8 cellular contexts compared by ENCODE assay signal in the genomic region with DNA sequence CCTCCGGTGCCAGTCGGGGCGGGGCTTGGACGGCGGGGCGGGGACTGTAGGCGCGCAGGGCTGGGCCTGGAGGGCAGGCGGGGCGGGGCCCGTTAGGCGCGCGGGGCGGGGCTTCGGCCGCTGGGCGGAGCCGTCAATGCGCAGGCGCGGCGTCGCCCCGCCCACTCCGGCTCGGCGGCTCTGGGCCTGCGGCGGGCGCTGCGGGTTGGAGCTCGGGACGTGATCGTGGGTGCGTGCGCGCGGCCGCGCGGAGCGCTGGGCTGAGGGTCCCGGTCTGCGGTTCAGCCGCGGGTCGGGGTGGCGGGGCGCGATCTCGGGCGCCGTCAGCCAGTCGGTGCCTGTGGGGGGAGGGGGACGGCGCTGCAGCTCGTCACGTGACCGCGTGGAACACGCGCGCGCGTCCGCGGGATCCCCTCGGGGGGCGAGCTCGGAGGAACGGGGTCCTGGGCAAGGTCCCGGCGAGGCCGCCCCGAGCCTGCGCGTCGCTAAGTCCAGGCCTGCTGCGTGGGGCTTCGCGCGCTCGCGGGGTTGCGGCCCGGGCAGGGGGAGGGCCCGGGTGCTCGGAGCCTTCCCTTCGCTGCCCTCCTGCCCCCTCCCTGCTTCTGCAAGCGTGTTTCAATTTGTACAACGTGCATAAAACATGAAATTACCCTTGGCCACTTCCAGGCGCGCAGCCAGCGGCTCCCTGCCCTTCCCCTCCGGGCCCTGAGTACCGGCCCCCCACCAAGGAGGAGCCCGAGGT. TPM values are rescaled to one million over a fixed set of nuclear protein-coding genes. Genes with fewer than 3 reads are reported as not detected.
DNase-seq lines count a peak whose midpoint lies in the region; ATAC-seq, FAIRE-seq and TF ChIP-seq lines count a peak whose summit lies in the region.

A gene (plus strand): TSS at position 164 of the 742 bp plus-strand sequence. CDS start 595 bp downstream, outside the sequence.

- peak within 1 kb of the TSS; percentile 59; the same call in 1 of the 2 replicates for H3K9ac ChIP-seq in iPS-20b (ENCODE audit: low read depth, low read length)

- ATAC-seq in A549 = peak; percentile 74 to 83
- peak; percentile 80 for ATAC-seq in GM18867 (IDR thresholded peaks at IDR 0.05; ENCODE audit: unreplicated experiment)
- peak; percentile 68 for ATAC-seq in HG03097 (IDR thresholded peaks at IDR 0.05; ENCODE audit: low FRiP score, unreplicated experiment)

- peak within 1 kb of the TSS; percentile 97 for H3K4me3 ChIP-seq in A549
- H3K4me3 ChIP-seq in iPS-20b (ENCODE audit: low read length) = peak within 1 kb of the TSS; percentile 81
- peak within 1 kb of the TSS; percentile 70 to 97 (median 87) for H3K4me3 ChIP-seq in skin epidermis

- H3K4me2 ChIP-seq in A549 = peak within 1 kb of the TSS; percentile 89

- in situ Hi-C loops in T47D (cut with HindIII; ENCODE audit: low pct_unique_long_range_greater_than_20kb, low sequenced_read_pairs) = no loop called here

- peaks cover 11% of the 10 kb centered on the region for H3K27me3 ChIP-seq in iPS-20b (ENCODE audit: insufficient read depth, low read length)

- DNase-seq in A549 (ENCODE audit: low read depth in 1 of 2, low spot score in 1 of 2) (peak; percentile 63 to 86), NCI-H2196 (lab: John Stamatoyannopoulos, UW; ENCODE audit: unreplicated experiment) (peak; percentile 94), T47D (ENCODE audit: low read depth in 1 of 2, low spot score in 1 of 2) (peak; percentile 64 to 82)

- 0% methylated on average over 11 of the region's 98 CpGs for WGBS in A549 (ENCODE audit: missing lambda C conversion rate)

- CTCF ChIA-PET in A549 (lab: Yijun Ruan, JAX) = interaction anchor here (0.9 to 4.3 kb wide), 6 partner anchors 10 to 883 kb away, joined by 3 to 18 read pairs (median 10); a partner anchor contains a TSS

- peak; percentile 92 for TF ChIP-seq POLR2A in A549 (IDR thresholded peaks at IDR 0.05; ENCODE audit: low read length)

- no peak for TF ChIP-seq CTCF in A549 (IDR thresholded peaks at IDR 0.05)
- TF ChIP-seq CTCF in VCaP (conservative IDR thresholded peaks at IDR 0.05) = no peak

- POLR2A ChIA-PET in A549 (lab: Yijun Ruan, JAX) = interaction anchor here (0.5 to 2.4 kb wide), 4 partner anchors 22 to 379 kb away, joined by 3 to 23 read pairs (median 6); a partner anchor contains a TSS

- H3K4me1 ChIP-seq in A549 = peaks cover 5% of the 10 kb centered on the region; the same call in 1 of the 3 replicates
- no peaks in the 10 kb centered on the region for H3K4me1 ChIP-seq in iPS-20b (ENCODE audit: insufficient read depth, low read length)

- no peak for TF ChIP-seq RAD21 in A549 (conservative IDR thresholded peaks at IDR 0.05 in 1 of 2, IDR thresholded peaks at IDR 0.05 in 1 of 2)

- no peak for FAIRE-seq in A549 (lab: Jason Lieb, UNC)

- H3K9me3 ChIP-seq in A549 (no peaks in the 10 kb centered on the region), iPS-20b (ENCODE audit: insufficient read depth, low read depth, low read length) (no peaks in the 10 kb centered on the region)

- no peak for TF ChIP-seq EP300 in A549 (IDR thresholded peaks at IDR 0.05)

- H3K27ac ChIP-seq in A549 (peak within 1 kb of the TSS; percentile 99), VCaP (peak within 1 kb of the TSS; percentile 96), iPS-20b (ENCODE audit: low read length) (no peak within 1 kb of the TSS), skin epidermis (peak within 1 kb of the TSS; percentile 75 to 97 (median 92))

- H3K36me3 ChIP-seq in iPS-20b (ENCODE audit: insufficient read depth, low read depth, low read length) = no peaks in the 10 kb centered on the region

TF ChIP-seq in A549, 52 proteins besides CTCF, POLR2A, EP300 and RAD21 (continues in another document):
- peak; percentile 72 for TF ChIP-seq PHF8 (IDR thresholded peaks at IDR 0.05; ENCODE audit: borderline replicate concordance, low read depth)
- TF ChIP-seq, protein P1, sequence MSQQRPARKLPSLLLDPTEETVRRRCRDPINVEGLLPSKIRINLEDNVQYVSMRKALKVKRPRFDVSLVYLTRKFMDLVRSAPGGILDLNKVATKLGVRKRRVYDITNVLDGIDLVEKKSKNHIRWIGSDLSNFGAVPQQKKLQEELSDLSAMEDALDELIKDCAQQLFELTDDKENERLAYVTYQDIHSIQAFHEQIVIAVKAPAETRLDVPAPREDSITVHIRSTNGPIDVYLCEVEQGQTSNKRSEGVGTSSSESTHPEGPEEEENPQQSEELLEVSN (IDR thresholded peaks at IDR 0.05; ENCODE audit: borderline replicate concordance, low read depth) = no peak
- TF ChIP-seq FOXS1 (CRISPR knock-in tag; IDR thresholded peaks at IDR 0.05) = no peak
- no peak for TF ChIP-seq EHMT2 (IDR thresholded peaks at IDR 0.05; ENCODE audit: low read depth)
- TF ChIP-seq, protein P2, sequence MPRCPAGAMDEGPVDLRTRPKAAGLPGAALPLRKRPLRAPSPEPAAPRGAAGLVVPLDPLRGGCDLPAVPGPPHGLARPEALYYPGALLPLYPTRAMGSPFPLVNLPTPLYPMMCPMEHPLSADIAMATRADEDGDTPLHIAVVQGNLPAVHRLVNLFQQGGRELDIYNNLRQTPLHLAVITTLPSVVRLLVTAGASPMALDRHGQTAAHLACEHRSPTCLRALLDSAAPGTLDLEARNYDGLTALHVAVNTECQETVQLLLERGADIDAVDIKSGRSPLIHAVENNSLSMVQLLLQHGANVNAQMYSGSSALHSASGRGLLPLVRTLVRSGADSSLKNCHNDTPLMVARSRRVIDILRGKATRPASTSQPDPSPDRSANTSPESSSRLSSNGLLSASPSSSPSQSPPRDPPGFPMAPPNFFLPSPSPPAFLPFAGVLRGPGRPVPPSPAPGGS (IDR thresholded peaks at IDR 0.05) = no peak; the same call in 2 of the 3 replicates
- TF ChIP-seq MYC (IDR thresholded peaks at IDR 0.05; ENCODE audit: borderline replicate concordance, low read length) = no peak
- no peak for TF ChIP-seq CEBPB (IDR thresholded peaks at IDR 0.05)
- TF ChIP-seq SREBF2 (IDR thresholded peaks at IDR 0.05) = no peak
- peak; percentile 79 to 93; a peak in 4 of 5 replicates for TF ChIP-seq JUN (IDR thresholded peaks at IDR 0.05)
- TF ChIP-seq FOSL2 (IDR thresholded peaks at IDR 0.05) = no peak
- TF ChIP-seq FOSL2 (CRISPR knock-in tag; IDR thresholded peaks at IDR 0.05) = peak; percentile 21; the same call in 1 of the 2 replicates
- no peak for TF ChIP-seq RNF2 (IDR thresholded peaks at IDR 0.05; ENCODE audit: borderline replicate concordance, low read depth)
- no peak for TF ChIP-seq RFX5 (IDR thresholded peaks at IDR 0.05)
- TF ChIP-seq ZSCAN20 (CRISPR knock-in tag; IDR thresholded peaks at IDR 0.05) = no peak
- TF ChIP-seq, protein P3, sequence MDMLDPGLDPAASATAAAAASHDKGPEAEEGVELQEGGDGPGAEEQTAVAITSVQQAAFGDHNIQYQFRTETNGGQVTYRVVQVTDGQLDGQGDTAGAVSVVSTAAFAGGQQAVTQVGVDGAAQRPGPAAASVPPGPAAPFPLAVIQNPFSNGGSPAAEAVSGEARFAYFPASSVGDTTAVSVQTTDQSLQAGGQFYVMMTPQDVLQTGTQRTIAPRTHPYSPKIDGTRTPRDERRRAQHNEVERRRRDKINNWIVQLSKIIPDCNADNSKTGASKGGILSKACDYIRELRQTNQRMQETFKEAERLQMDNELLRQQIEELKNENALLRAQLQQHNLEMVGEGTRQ (IDR thresholded peaks at IDR 0.05) = peak; percentile 83
- no peak for TF ChIP-seq KDM1A (IDR thresholded peaks at IDR 0.05; ENCODE audit: low read depth)
- TF ChIP-seq JUNB (IDR thresholded peaks at IDR 0.05) = no peak
- TF ChIP-seq HOXB13 (CRISPR knock-in tag; IDR thresholded peaks at IDR 0.05; ENCODE audit: low read depth) = no peak
- no peak for TF ChIP-seq ESRRA (IDR thresholded peaks at IDR 0.05; ENCODE audit: borderline replicate concordance, low read length)
- TF ChIP-seq MAZ (IDR thresholded peaks at IDR 0.05; ENCODE audit: borderline replicate concordance, low read depth, low read length) = no peak
- TF ChIP-seq ZFP36 (IDR thresholded peaks at IDR 0.05; ENCODE audit: borderline replicate concordance, partially characterized antibody) = no peak
- no peak for TF ChIP-seq FOSB (CRISPR knock-in tag; IDR thresholded peaks at IDR 0.05)
- TF ChIP-seq NR3C1 (IDR thresholded peaks at IDR 0.05) = no peak
- TF ChIP-seq, protein P4, sequence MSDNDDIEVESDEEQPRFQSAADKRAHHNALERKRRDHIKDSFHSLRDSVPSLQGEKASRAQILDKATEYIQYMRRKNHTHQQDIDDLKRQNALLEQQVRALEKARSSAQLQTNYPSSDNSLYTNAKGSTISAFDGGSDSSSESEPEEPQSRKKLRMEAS (IDR thresholded peaks at IDR 0.05) = peak; percentile 41; the same call in 1 of the 2 replicates
- TF ChIP-seq GATA3 (IDR thresholded peaks at IDR 0.05; ENCODE audit: borderline replicate concordance) = 0 out of 2 replicates have a peak, but pooled peaks have one; percentile 15
- no peak for TF ChIP-seq SMC3 (IDR thresholded peaks at IDR 0.05)
- TF ChIP-seq, protein P5, sequence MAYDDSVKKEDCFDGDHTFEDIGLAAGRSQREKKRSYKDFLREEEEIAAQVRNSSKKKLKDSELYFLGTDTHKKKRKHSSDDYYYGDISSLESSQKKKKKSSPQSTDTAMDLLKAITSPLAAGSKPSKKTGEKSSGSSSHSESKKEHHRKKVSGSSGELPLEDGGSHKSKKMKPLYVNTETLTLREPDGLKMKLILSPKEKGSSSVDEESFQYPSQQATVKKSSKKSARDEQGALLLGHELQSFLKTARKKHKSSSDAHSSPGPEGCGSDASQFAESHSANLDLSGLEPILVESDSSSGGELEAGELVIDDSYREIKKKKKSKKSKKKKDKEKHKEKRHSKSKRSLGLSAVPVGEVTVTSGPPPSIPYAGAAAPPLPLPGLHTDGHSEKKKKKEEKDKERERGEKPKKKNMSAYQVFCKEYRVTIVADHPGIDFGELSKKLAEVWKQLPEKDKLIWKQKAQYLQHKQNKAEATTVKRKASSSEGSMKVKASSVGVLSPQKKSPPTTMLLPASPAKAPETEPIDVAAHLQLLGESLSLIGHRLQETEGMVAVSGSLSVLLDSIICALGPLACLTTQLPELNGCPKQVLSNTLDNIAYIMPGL (CRISPR knock-in tag; IDR thresholded peaks at IDR 0.05; ENCODE audit: borderline replicate concordance) = no peak

RNA-seq across cellular contexts. Expression of the gene that starts here (rescaled TPM):
- polyA plus RNA-seq in A549 (2011; rRNA removed) = 6.5 and 7.0 TPM in 2 replicates
- polyA plus RNA-seq in A549 (2012; cell fraction: cytosol; rRNA removed) = 17.3 and 21.6 TPM in 2 replicates
- polyA plus RNA-seq in A549 (2012; cell fraction: nucleus; rRNA removed) = 124 and 153 TPM in 2 replicates
- 16.5 to 18.8 TPM (median 18.5 TPM) in 3 replicates for polyA plus RNA-seq in A549 (2017; fragmentation: RNase III; extraction: RNeasy Plus Mini Kit Qiagen cat#74134 plus additional on column Dnase treatment)
- polyA minus RNA-seq in A549 (2011; rRNA and poly(A)+ RNA removed) = 7.9 and 15.7 TPM in 2 replicates
